Comparison of ENCODE assay signal across 2 cellular contexts in genomic region chr1:86832409-86832808, GRCh38.
TF ChIP-seq lines count a peak whose summit lies in the region.

No MANE protein-coding gene starts in this region.

TF ChIP-seq in GM23338, 12 proteins besides CTCF, POLR2A, EP300 and RAD21 (continued from another document):
- TF ChIP-seq REST (IDR thresholded peaks at IDR 0.05; ENCODE audit: unreplicated experiment) (no peak), ZNF462 (CRISPR knock-in tag; IDR thresholded peaks at IDR 0.05) (no peak), EZH2 (IDR thresholded peaks at IDR 0.05; ENCODE audit: low read depth, unreplicated experiment) (no peak), ZNF331 (CRISPR knock-in tag; IDR thresholded peaks at IDR 0.05; ENCODE audit: low read depth) (no peak), POLR2AphosphoS5 (IDR thresholded peaks at IDR 0.05; ENCODE audit: low read depth) (no peak), ETS1 (IDR thresholded peaks at IDR 0.05) (no peak), CREB1 (CRISPR knock-in tag; IDR thresholded peaks at IDR 0.05; ENCODE audit: low read depth) (no peak), ZNF114 (CRISPR knock-in tag; IDR thresholded peaks at IDR 0.05) (no peak), NANOG (IDR thresholded peaks at IDR 0.05; ENCODE audit: borderline replicate concordance) (no peak)

TF ChIP-seq in H1, 55 proteins besides CTCF, POLR2A, EP300 and RAD21 (continued from another document):
- no peak for TF ChIP-seq KDM4A (IDR thresholded peaks at IDR 0.05; ENCODE audit: low read depth, low read length, severe bottlenecking)
- no peak for TF ChIP-seq HDAC6 (IDR thresholded peaks at IDR 0.05; ENCODE audit: low read depth, low read length)
- no peak for TF ChIP-seq SIX5 (IDR thresholded peaks at IDR 0.05; ENCODE audit: low read depth, low read length)
- TF ChIP-seq CHD1 (IDR thresholded peaks at IDR 0.05; ENCODE audit: low read depth, low read length): no peak
- no peak for TF ChIP-seq CBX5 (IDR thresholded peaks at IDR 0.05; ENCODE audit: low read depth, low read length)
- TF ChIP-seq NANOG (IDR thresholded peaks at IDR 0.05; ENCODE audit: insufficient read depth, low read depth, low read length, poor library complexity, severe bottlenecking): no peak
- TF ChIP-seq CHD2 (IDR thresholded peaks at IDR 0.05; ENCODE audit: low read length): no peak
- TF ChIP-seq BCL11A (IDR thresholded peaks at IDR 0.05; ENCODE audit: low read depth in 2 of 2, low read length in 2 of 2): no peak
- TF ChIP-seq HDAC2 (IDR thresholded peaks at IDR 0.05; ENCODE audit: borderline replicate concordance in 1 of 2, low read depth in 2 of 2, low read length in 2 of 2): no peak
- TF ChIP-seq BRCA1 (IDR thresholded peaks at IDR 0.05; ENCODE audit: low read depth, low read length): no peak
- no peak for TF ChIP-seq TEAD4 (IDR thresholded peaks at IDR 0.05; ENCODE audit: low read depth, low read length)
